Comparison of ENCODE assay signal across 19 cellular contexts in the genomic region with DNA sequence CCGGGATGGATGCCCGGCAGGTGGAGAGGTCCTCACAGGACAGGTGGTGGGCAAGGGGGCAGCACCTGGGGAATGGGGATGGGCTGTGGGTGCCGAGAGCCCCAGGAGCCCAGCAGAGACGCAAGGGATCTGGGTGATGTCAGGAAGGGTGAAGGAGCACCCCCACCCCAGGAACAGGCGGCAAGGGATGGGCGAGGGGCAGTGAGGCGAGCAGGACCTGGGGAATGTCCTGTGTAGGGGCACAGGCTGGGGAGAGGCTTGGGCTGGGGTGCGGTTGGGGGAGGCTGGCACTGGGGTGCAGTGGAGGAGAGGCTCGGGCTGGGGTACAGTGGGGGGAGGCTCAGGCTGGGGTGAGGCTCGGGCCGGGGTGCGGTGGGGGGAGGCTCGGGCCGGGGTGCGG. TPM values are rescaled to one million over a fixed set of nuclear protein-coding genes. Genes with fewer than 3 reads are reported as not detected.
DNase-seq lines count a peak whose midpoint lies in the region; ATAC-seq and TF ChIP-seq lines count a peak whose summit lies in the region.
"Had no signal": no experiment of that assay in that cellular context is flagged by ENCODE, and none has a peak within 500 bp of the region (broad histone marks: within the 10 kb centered on the region; RNA-seq: fewer than 3 reads in every experiment).

No MANE protein-coding gene starts in this region.

- no peak overlapping the region for H3K14ac ChIP-seq in neuronal stem cell (ENCODE audit: low read length)

- H2BK5ac ChIP-seq in neuronal stem cell (ENCODE audit: low read length), result no peak overlapping the region

- H4K8ac ChIP-seq in neuronal stem cell (ENCODE audit: low read depth, low read length), result no peak overlapping the region

- no TSS peak for BruUV-seq in MCF 10A (replicated peaks; lab: Mats Ljungman, UMichigan)
- no TSS peak for BruUV-seq in mammary epithelial cell (replicated peaks; lab: Mats Ljungman, UMichigan)

- peaks cover 10% of the 10 kb centered on the region for H3K79me1 ChIP-seq in neuronal stem cell (ENCODE audit: low read depth, low read length)

- no peak for DNase-seq in MCF 10A (ENCODE audit: unreplicated experiment)
- DNase-seq in mammary epithelial cell, result no peak
- DNase-seq in colonic mucosa, result no peak
- DNase-seq in neuronal stem cell (ENCODE audit: low spot score), result no peak
- no peak for DNase-seq in upper lobe of right lung
- no peak for DNase-seq in stimulated activated naive CD8-positive, alpha-beta T cell treated with anti-CD3 and anti-CD28 coated beads, Interleukin-15, amount 100 ng/mL, for 72 hours
- DNase-seq in NCI-H1930 (lab: John Stamatoyannopoulos, UW), result no peak
- DNase-seq: activated CD4-positive, alpha-beta T cell treated with anti-CD3 and anti-CD28 coated beads, Interleukin-2, amount 50 U/mL, for 4 hours; activated naive CD4-positive, alpha-beta T cell treated with Interleukin-2 at 50 U/mL for 16 hours; activated T-cell treated with anti-CD3 and anti-CD28 coated beads for 4 hours; CD8-positive, alpha-beta T cell; islet precursor cell; naive thymus-derived CD4-positive, alpha-beta T cell; NCI-H2029 treated with DMSO at 0.1 percent for 48 hours; stimulated activated CD4-positive, alpha-beta T cell treated with anti-CD3 and anti-CD28 coated beads, Interleukin-4, amount 100 ng/mL, for 24 hours had no signal

- H3K4me3 Mint-ChIP-seq in MCF 10A (ENCODE audit: unreplicated experiment), result no peak overlapping the region
- no peak overlapping the region for H3K4me3 Mint-ChIP-seq in stimulated activated naive CD8-positive, alpha-beta T cell treated with anti-CD3 and anti-CD28 coated beads, Interleukin-15, amount 100 ng/mL, for 72 hours
- H3K4me3 Mint-ChIP-seq: CD8-positive, alpha-beta T cell; memory B cell had no signal

- H3K9me3 ChIP-seq in mammary epithelial cell (replicated peaks; ENCODE audit: insufficient read depth, low read length) (no peaks in the 10 kb centered on the region), colonic mucosa (no peaks in the 10 kb centered on the region), neuronal stem cell (replicated peaks in 1 of 2; ENCODE audit: control insufficient read depth in 2 of 2, insufficient read depth in 1 of 2, low read depth in 1 of 2, low read length in 2 of 2) (peaks cover 0 to 1% of the 10 kb centered on the region in 2 donors), upper lobe of right lung (no peaks in the 10 kb centered on the region)

- no peak overlapping the region for H2BK120ac ChIP-seq in neuronal stem cell (ENCODE audit: low read depth, low read length)

- peaks cover 2% of the 10 kb centered on the region for H3K4me1 Mint-ChIP-seq in MCF 10A (ENCODE audit: insufficient read depth, unreplicated experiment)
- peaks cover 38% of the 10 kb centered on the region for H3K4me1 Mint-ChIP-seq in stimulated activated naive CD8-positive, alpha-beta T cell treated with anti-CD3 and anti-CD28 coated beads, Interleukin-15, amount 100 ng/mL, for 72 hours

- H2AK5ac ChIP-seq in neuronal stem cell (ENCODE audit: low read depth, low read length), result peak overlapping the region; percentile 15

- H3K27ac Mint-ChIP-seq in MCF 10A (ENCODE audit: low read depth, unreplicated experiment), result peak overlapping the region; percentile 51
- H3K27ac Mint-ChIP-seq in stimulated activated naive CD8-positive, alpha-beta T cell treated with anti-CD3 and anti-CD28 coated beads, Interleukin-15, amount 100 ng/mL, for 72 hours, result no peak overlapping the region
- H3K27ac Mint-ChIP-seq: CD8-positive, alpha-beta T cell; memory B cell had no signal

- H3K36me3 Mint-ChIP-seq in MCF 10A (ENCODE audit: insufficient read depth, unreplicated experiment), result peaks cover 60% of the 10 kb centered on the region

- peak overlapping the region; percentile 25 for H3K23ac ChIP-seq in neuronal stem cell (ENCODE audit: low read depth, low read length, poor library complexity)

- in situ Hi-C loops in mammary epithelial cell (cut with MboI; ENCODE audit: low sequenced_read_pairs in 2 of 2), result no loop called here

- TF ChIP-seq CTCF in MCF 10A (IDR thresholded peaks at IDR 0.05; ENCODE audit: unreplicated experiment) (no peak), mammary epithelial cell (conservative IDR thresholded peaks at IDR 0.05 in 1 of 2, IDR thresholded peaks at IDR 0.05 in 1 of 2; ENCODE audit: extremely low read depth in 1 of 2, insufficient read depth in 1 of 2, low read depth in 1 of 2, low read length in 2 of 2) (no peak), colonic mucosa (IDR thresholded peaks at IDR 0.05) (no peak), upper lobe of right lung (IDR thresholded peaks at IDR 0.05) (no peak)

- no peak for ATAC-seq in upper lobe of right lung
- ATAC-seq in stimulated activated naive CD8-positive, alpha-beta T cell treated with anti-CD3 and anti-CD28 coated beads, Interleukin-15, amount 100 ng/mL, for 72 hours, result no peak
- ATAC-seq in GM19452 (IDR thresholded peaks at IDR 0.05; ENCODE audit: unreplicated experiment), result no peak
- ATAC-seq: CD8-positive, alpha-beta T cell; HCT116; naive thymus-derived CD4-positive, alpha-beta T cell had no signal

- no peak overlapping the region for H3K9ac ChIP-seq in mammary epithelial cell (ENCODE audit: insufficient read depth, low read length)
- H3K9ac ChIP-seq in colonic mucosa (ENCODE audit: low read depth in 2 of 2, low read length in 2 of 2), result no peak overlapping the region
- H3K9ac ChIP-seq in neuronal stem cell (ENCODE audit: low read depth, low read length, poor library complexity), result no peak overlapping the region

- H2AFZ ChIP-seq in mammary epithelial cell (ENCODE audit: low read depth, low read length) (no peak overlapping the region), neuronal stem cell (ENCODE audit: low read length) (no peak overlapping the region)
- H2AFZ ChIP-seq: hepatocyte had no signal

- dilution Hi-C loops in mammary epithelial cell (cut with HindIII; ENCODE audit: low sequenced_read_pairs), result no loop called here

- no peak overlapping the region for H2BK15ac ChIP-seq in neuronal stem cell (ENCODE audit: low read length)

- H3K4me3 ChIP-seq in mammary epithelial cell (replicated peaks in 1 of 3; ENCODE audit: insufficient read depth in 1 of 3, low read depth in 2 of 3, low read length in 3 of 3) (no peak overlapping the region), colonic mucosa (no peak overlapping the region), neuronal stem cell (ENCODE audit: low read length in 2 of 2) (no peak overlapping the region), upper lobe of right lung (no peak overlapping the region)
- H3K4me3 ChIP-seq: hepatocyte had no signal

- no peak overlapping the region for H3K18ac ChIP-seq in neuronal stem cell (ENCODE audit: low read length)

- peaks cover 4% of the 10 kb centered on the region for H3K9me3 Mint-ChIP-seq in MCF 10A (ENCODE audit: unreplicated experiment)
- H3K9me3 Mint-ChIP-seq in stimulated activated naive CD8-positive, alpha-beta T cell treated with anti-CD3 and anti-CD28 coated beads, Interleukin-15, amount 100 ng/mL, for 72 hours, result peaks cover 2 to 4% of the 10 kb centered on the region in 2 donors
- H3K9me3 Mint-ChIP-seq: CD8-positive, alpha-beta T cell had no signal

- CTCF ChIA-PET in MCF 10A (lab: Yijun Ruan, JAX), result no interaction called here
- CTCF ChIA-PET in mammary epithelial cell (lab: Charles Lee; ENCODE audit: low non-redundant PET), result no interaction called here

- no peaks in the 10 kb centered on the region for H3K27me3 Mint-ChIP-seq in MCF 10A (ENCODE audit: insufficient read depth, unreplicated experiment)
- H3K27me3 Mint-ChIP-seq in stimulated activated naive CD8-positive, alpha-beta T cell treated with anti-CD3 and anti-CD28 coated beads, Interleukin-15, amount 100 ng/mL, for 72 hours, result no peaks in the 10 kb centered on the region
- H3K27me3 Mint-ChIP-seq: memory B cell; naive thymus-derived CD4-positive, alpha-beta T cell had no signal

- intact Hi-C loops in MCF 10A (cut with micrococcal nuclease) (no loop called here), mammary epithelial cell (cut with micrococcal nuclease) (no loop called here), colonic mucosa (cut with DNase I) (no loop called here), upper lobe of right lung (cut with DNase I) (no loop called here)

- H4K20me1 ChIP-seq in mammary epithelial cell (ENCODE audit: insufficient read depth, low read length), result no peaks in the 10 kb centered on the region

- H3K79me2 ChIP-seq in mammary epithelial cell (ENCODE audit: insufficient read depth, low read length), result peaks cover 70% of the 10 kb centered on the region

- H3K36me3 ChIP-seq in mammary epithelial cell (ENCODE audit: insufficient read depth, low read length) (peaks cover 8% of the 10 kb centered on the region), colonic mucosa (no peaks in the 10 kb centered on the region), neuronal stem cell (replicated peaks in 1 of 2; ENCODE audit: control insufficient read depth in 2 of 2, insufficient read depth in 2 of 2, low read length in 2 of 2) (peaks cover 1 to 8% of the 10 kb centered on the region in 2 donors), upper lobe of right lung (peaks cover 7% of the 10 kb centered on the region)

- no peak overlapping the region for H3K27ac ChIP-seq in mammary epithelial cell (ENCODE audit: insufficient read depth, low read depth, low read length)
- peak overlapping the region; percentile 79 for H3K27ac ChIP-seq in colonic mucosa
- no peak overlapping the region for H3K27ac ChIP-seq in neuronal stem cell (replicated peaks; ENCODE audit: low read length)
- peak overlapping the region; percentile 53 for H3K27ac ChIP-seq in upper lobe of right lung
- H3K27ac ChIP-seq: hepatocyte had no signal

- peaks cover 30% of the 10 kb centered on the region for H3K4me1 ChIP-seq in mammary epithelial cell (ENCODE audit: insufficient read depth, low read length)
- peaks cover 21% of the 10 kb centered on the region for H3K4me1 ChIP-seq in colonic mucosa
- H3K4me1 ChIP-seq in neuronal stem cell (ENCODE audit: control insufficient read depth in 2 of 2, insufficient read depth in 1 of 2, low read depth in 1 of 2, low read length in 2 of 2), result peaks cover 8 to 11% of the 10 kb centered on the region in 2 donors
- peaks cover 26% of the 10 kb centered on the region for H3K4me1 ChIP-seq in upper lobe of right lung

- H4K91ac ChIP-seq in neuronal stem cell (ENCODE audit: low read depth, low read length, poor library complexity), result no peak overlapping the region

- WGBS in mammary epithelial cell (ENCODE audit: low coverage, missing lambda C conversion rate), result 81% methylated on average over 6 of the region's 15 CpGs
- no CpG with 5 or more reads among the region's 15 CpGs for WGBS in neuronal stem cell (ENCODE audit: extremely low coverage in 2 of 2, insufficient read length in 2 of 2, insufficient replicate concordance in 1 of 2), 2 donors

- no peaks in the 10 kb centered on the region for H3K27me3 ChIP-seq in mammary epithelial cell (ENCODE audit: insufficient read depth, low read length)
- no peaks in the 10 kb centered on the region for H3K27me3 ChIP-seq in colonic mucosa
- H3K27me3 ChIP-seq in neuronal stem cell (ENCODE audit: control insufficient read depth in 3 of 3, insufficient read depth in 3 of 3, low read depth in 1 of 3, low read length in 3 of 3), result no peaks in the 10 kb centered on the region
- H3K27me3 ChIP-seq in upper lobe of right lung, result no peaks in the 10 kb centered on the region
- H3K27me3 ChIP-seq: hepatocyte had no signal

- H3K4ac ChIP-seq in neuronal stem cell (ENCODE audit: low read length), result no peak overlapping the region

- no peak overlapping the region for H2BK12ac ChIP-seq in neuronal stem cell (ENCODE audit: low read length)

- no peak overlapping the region for H3K4me2 ChIP-seq in mammary epithelial cell (ENCODE audit: insufficient read depth, low read depth, low read length)
- no peak overlapping the region for H3K4me2 ChIP-seq in neuronal stem cell (ENCODE audit: insufficient read depth, low read length, poor library complexity, severe bottlenecking)
- H3K4me2 ChIP-seq: hepatocyte had no signal

- POLR2A ChIA-PET in MCF 10A (lab: Yijun Ruan, JAX), result no interaction called here

RNA-seq across cellular contexts. Expression of a gene that starts 33.1 kb away (rescaled TPM):
- 179 and 191 TPM in 2 replicates for total RNA-seq in MCF 10A (2022)
- 100 to 1,000 TPM; 154 to 216 TPM for total RNA-seq in mammary epithelial cell
- polyA plus RNA-seq in mammary epithelial cell, result 357 TPM
- 97.5 TPM for polyA minus RNA-seq in mammary epithelial cell
- 100 to 1,000 TPM; 187 to 189 TPM for total RNA-seq in colonic mucosa
- polyA plus RNA-seq in neuronal stem cell (2013, experiment 1 of 2), result 755 TPM
- 706 TPM for polyA plus RNA-seq in neuronal stem cell (2013, experiment 2 of 2)
- total RNA-seq in upper lobe of right lung, result 387 TPM

RNA-seq across cellular contexts. Expression of a gene that starts 37.1 kb away (rescaled TPM):
- total RNA-seq in MCF 10A (2022), result 99.6 and 123 TPM in 2 replicates
- total RNA-seq in mammary epithelial cell, result 100 to 1,000 TPM in 1 of 2 donors, 10 to 100 TPM in 1; 37.0 to 108 TPM
- 22.5 TPM for polyA plus RNA-seq in mammary epithelial cell
- 34.4 TPM for polyA minus RNA-seq in mammary epithelial cell
- 10 to 100 TPM; 65.5 to 77.1 TPM for total RNA-seq in colonic mucosa
- 13.3 TPM for polyA plus RNA-seq in neuronal stem cell (2013, experiment 1 of 2)
- polyA plus RNA-seq in neuronal stem cell (2013, experiment 2 of 2), result 13.9 TPM
- total RNA-seq in upper lobe of right lung, result 125 TPM

RNA-seq across cellular contexts. Expression of a gene that starts 41.7 kb away (rescaled TPM):
- total RNA-seq in MCF 10A (2022) (184 and 201 TPM in 2 replicates), mammary epithelial cell (100 to 1,000 TPM in 1 of 2 donors, 10 to 100 TPM in 1; 63.7 to 233 TPM), colonic mucosa (100 to 1,000 TPM; 135 to 245 TPM), upper lobe of right lung (155 TPM)
- 258 TPM for polyA plus RNA-seq in mammary epithelial cell
- 118 TPM for polyA minus RNA-seq in mammary epithelial cell
- 201 TPM for polyA plus RNA-seq in neuronal stem cell (2013, experiment 1 of 2)
- 197 TPM for polyA plus RNA-seq in neuronal stem cell (2013, experiment 2 of 2)

Comparison
In these comparisons a context has a peak if more than half of its experiments do, and no peak if none do; other contexts are left out.
1. H3K27ac ChIP-seq: peak in colonic mucosa (single experiment) and upper lobe of right lung (single experiment); none in mammary epithelial cell (single experiment) and neuronal stem cell (single experiment).